ENCODE assay signal across 1 cellular context in the genomic region with DNA sequence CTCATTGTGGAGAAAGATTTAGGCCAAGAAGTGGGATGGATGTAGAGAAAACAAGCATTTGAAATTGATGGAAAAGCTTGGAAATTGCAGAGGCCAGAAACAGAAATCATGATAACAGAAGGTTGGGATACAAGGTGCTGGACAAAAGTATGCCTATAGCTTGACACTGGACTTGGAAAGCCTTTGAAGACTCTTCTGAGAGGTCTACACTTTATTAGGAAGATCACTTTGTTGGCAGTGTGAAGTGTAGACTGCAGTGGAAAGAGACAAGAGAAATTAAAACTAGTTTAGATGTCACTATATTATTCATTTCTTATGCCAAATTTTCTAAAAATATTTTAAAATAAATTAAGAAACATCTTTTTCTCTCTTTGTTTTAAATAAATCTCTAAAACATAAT.
TF ChIP-seq lines count a peak whose summit lies in the region.

No MANE protein-coding gene starts in this region.

TF ChIP-seq in HEK293, 187 proteins besides CTCF, POLR2A, EP300 and RAD21:
- TF ChIP-seq ZXDB (tag by site-specific recombination; IDR thresholded peaks at IDR 0.05) (no peak), ZIC2 (tag by site-specific recombination; IDR thresholded peaks at IDR 0.05) (no peak), KLF7 (tag by site-specific recombination; IDR thresholded peaks at IDR 0.05; ENCODE audit: borderline replicate concordance) (no peak), ZNF549 (tag by site-specific recombination; IDR thresholded peaks at IDR 0.05) (no peak), ZNF138 (tag by site-specific recombination; IDR thresholded peaks at IDR 0.05; ENCODE audit: borderline replicate concordance) (no peak), SP3 (tag by site-specific recombination; IDR thresholded peaks at IDR 0.05) (no peak), ZNF239 (tag by site-specific recombination; IDR thresholded peaks at IDR 0.05) (no peak)
- TF ChIP-seq, protein P1, sequence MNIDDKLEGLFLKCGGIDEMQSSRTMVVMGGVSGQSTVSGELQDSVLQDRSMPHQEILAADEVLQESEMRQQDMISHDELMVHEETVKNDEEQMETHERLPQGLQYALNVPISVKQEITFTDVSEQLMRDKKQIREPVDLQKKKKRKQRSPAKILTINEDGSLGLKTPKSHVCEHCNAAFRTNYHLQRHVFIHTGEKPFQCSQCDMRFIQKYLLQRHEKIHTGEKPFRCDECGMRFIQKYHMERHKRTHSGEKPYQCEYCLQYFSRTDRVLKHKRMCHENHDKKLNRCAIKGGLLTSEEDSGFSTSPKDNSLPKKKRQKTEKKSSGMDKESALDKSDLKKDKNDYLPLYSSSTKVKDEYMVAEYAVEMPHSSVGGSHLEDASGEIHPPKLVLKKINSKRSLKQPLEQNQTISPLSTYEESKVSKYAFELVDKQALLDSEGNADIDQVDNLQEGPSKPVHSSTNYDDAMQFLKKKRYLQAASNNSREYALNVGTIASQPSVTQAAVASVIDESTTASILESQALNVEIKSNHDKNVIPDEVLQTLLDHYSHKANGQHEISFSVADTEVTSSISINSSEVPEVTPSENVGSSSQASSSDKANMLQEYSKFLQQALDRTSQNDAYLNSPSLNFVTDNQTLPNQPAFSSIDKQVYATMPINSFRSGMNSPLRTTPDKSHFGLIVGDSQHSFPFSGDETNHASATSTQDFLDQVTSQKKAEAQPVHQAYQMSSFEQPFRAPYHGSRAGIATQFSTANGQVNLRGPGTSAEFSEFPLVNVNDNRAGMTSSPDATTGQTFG (tag by site-specific recombination; IDR thresholded peaks at IDR 0.05; ENCODE audit: borderline replicate concordance) = no peak
- TF ChIP-seq, protein P2, sequence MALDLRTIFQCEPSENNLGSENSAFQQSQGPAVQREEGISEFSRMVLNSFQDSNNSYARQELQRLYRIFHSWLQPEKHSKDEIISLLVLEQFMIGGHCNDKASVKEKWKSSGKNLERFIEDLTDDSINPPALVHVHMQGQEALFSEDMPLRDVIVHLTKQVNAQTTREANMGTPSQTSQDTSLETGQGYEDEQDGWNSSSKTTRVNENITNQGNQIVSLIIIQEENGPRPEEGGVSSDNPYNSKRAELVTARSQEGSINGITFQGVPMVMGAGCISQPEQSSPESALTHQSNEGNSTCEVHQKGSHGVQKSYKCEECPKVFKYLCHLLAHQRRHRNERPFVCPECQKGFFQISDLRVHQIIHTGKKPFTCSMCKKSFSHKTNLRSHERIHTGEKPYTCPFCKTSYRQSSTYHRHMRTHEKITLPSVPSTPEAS (tag by site-specific recombination; IDR thresholded peaks at IDR 0.05) = no peak
- TF ChIP-seq, protein P3, sequence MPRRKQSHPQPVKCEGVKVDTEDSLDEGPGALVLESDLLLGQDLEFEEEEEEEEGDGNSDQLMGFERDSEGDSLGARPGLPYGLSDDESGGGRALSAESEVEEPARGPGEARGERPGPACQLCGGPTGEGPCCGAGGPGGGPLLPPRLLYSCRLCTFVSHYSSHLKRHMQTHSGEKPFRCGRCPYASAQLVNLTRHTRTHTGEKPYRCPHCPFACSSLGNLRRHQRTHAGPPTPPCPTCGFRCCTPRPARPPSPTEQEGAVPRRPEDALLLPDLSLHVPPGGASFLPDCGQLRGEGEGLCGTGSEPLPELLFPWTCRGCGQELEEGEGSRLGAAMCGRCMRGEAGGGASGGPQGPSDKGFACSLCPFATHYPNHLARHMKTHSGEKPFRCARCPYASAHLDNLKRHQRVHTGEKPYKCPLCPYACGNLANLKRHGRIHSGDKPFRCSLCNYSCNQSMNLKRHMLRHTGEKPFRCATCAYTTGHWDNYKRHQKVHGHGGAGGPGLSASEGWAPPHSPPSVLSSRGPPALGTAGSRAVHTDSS (tag by site-specific recombination; IDR thresholded peaks at IDR 0.05) = no peak
- TF ChIP-seq, protein P4, sequence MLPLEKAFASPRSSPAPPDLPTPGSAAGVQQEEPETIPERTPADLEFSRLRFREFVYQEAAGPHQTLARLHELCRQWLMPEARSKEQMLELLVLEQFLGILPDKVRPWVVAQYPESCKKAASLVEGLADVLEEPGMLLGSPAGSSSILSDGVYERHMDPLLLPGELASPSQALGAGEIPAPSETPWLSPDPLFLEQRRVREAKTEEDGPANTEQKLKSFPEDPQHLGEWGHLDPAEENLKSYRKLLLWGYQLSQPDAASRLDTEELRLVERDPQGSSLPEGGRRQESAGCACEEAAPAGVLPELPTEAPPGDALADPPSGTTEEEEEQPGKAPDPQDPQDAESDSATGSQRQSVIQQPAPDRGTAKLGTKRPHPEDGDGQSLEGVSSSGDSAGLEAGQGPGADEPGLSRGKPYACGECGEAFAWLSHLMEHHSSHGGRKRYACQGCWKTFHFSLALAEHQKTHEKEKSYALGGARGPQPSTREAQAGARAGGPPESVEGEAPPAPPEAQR (tag by site-specific recombination; IDR thresholded peaks at IDR 0.05) = no peak
- TF ChIP-seq, protein P5, sequence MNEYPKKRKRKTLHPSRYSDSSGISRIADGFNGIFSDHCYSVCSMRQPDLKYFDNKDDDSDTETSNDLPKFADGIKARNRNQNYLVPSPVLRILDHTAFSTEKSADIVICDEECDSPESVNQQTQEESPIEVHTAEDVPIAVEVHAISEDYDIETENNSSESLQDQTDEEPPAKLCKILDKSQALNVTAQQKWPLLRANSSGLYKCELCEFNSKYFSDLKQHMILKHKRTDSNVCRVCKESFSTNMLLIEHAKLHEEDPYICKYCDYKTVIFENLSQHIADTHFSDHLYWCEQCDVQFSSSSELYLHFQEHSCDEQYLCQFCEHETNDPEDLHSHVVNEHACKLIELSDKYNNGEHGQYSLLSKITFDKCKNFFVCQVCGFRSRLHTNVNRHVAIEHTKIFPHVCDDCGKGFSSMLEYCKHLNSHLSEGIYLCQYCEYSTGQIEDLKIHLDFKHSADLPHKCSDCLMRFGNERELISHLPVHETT (tag by site-specific recombination; IDR thresholded peaks at IDR 0.05) = no peak
- TF ChIP-seq, protein P6, sequence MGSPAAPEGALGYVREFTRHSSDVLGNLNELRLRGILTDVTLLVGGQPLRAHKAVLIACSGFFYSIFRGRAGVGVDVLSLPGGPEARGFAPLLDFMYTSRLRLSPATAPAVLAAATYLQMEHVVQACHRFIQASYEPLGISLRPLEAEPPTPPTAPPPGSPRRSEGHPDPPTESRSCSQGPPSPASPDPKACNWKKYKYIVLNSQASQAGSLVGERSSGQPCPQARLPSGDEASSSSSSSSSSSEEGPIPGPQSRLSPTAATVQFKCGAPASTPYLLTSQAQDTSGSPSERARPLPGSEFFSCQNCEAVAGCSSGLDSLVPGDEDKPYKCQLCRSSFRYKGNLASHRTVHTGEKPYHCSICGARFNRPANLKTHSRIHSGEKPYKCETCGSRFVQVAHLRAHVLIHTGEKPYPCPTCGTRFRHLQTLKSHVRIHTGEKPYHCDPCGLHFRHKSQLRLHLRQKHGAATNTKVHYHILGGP (tag by site-specific recombination; IDR thresholded peaks at IDR 0.05) = no peak
- TF ChIP-seq, protein P7, sequence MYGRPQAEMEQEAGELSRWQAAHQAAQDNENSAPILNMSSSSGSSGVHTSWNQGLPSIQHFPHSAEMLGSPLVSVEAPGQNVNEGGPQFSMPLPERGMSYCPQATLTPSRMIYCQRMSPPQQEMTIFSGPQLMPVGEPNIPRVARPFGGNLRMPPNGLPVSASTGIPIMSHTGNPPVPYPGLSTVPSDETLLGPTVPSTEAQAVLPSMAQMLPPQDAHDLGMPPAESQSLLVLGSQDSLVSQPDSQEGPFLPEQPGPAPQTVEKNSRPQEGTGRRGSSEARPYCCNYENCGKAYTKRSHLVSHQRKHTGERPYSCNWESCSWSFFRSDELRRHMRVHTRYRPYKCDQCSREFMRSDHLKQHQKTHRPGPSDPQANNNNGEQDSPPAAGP (tag by site-specific recombination; IDR thresholded peaks at IDR 0.05) = no peak
